In the genomic region with DNA sequence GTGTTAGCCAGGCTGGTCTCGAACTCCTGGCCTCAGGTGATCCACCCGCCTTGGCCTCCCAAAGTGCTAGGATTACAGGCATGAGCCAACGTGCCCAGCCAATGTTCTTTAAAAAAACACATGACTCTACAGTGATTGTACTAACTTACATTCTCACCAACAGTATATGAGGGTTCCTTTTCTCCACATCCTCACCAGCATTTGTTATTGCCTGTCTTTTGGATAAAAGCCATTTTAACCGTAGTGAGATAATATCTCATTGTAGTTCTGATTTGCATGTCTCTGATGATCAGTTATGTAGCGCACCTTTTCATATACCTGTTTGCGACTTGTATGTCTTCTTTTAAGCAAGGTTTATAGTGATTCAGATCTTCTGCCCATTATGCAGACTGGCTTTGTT, we compare ENCODE assay signal across 6 cellular contexts. TPM values are rescaled to one million over a fixed set of nuclear protein-coding genes. Genes with fewer than 3 reads are reported as not detected.
"Had no signal": no experiment of that assay in that cellular context is flagged by ENCODE, and none has a peak within 500 bp of the region (broad histone marks: within the 10 kb centered on the region; RNA-seq: fewer than 3 reads in every experiment).

No MANE protein-coding gene starts in this region.

RNA-seq across cellular contexts. Expression of gene TREH, which starts 3.5 kb away (rescaled TPM):
- total RNA-seq: GM23248, GM23338, H1, H4, H7, H9 had no signal
